In genomic region chrX:1034717-1035116, GRCh38 we compare ENCODE assay signal across 19 cellular contexts.
"Had no signal": no experiment of that assay in that cellular context is flagged by ENCODE, and none has a peak within 500 bp of the region (broad histone marks: within the 10 kb centered on the region; RNA-seq: fewer than 3 reads in every experiment).

No MANE protein-coding gene starts in this region.

- H3K9me3 Mint-ChIP-seq: dendritic cell treated with granulocyte-macrophage colony-stimulating factor and Interleukin-4, amounts not matched to agents 40 ng/mL and 50 ng/mL, for 4 days had no signal

- H3K36me3 Mint-ChIP-seq: immature natural killer cell had no signal

- H3K4me1 Mint-ChIP-seq: endodermal cell, immature natural killer cell had no signal

- H3K36me3 ChIP-seq: colonic mucosa, esophagus muscularis mucosa, gastroesophageal sphincter, heart left ventricle, left lung, lower lobe of right lung had no signal

- H3K27ac Mint-ChIP-seq: dendritic cell treated with granulocyte-macrophage colony-stimulating factor and Interleukin-4, amounts not matched to agents 40 ng/mL and 50 ng/mL, for 4 days; effector memory CD8-positive, alpha-beta T cell; endodermal cell; immature natural killer cell had no signal

- H3K4me3 ChIP-seq: colonic mucosa, esophagus muscularis mucosa, gastroesophageal sphincter, heart left ventricle, hepatocyte, left lung, lower lobe of right lung had no signal

- ATAC-seq: effector memory CD8-positive, alpha-beta T cell; foreskin keratinocyte; gastroesophageal sphincter; heart left ventricle; left cardiac atrium; left lung; left ventricle myocardium superior; lower lobe of right lung had no signal

- H3K27ac ChIP-seq: colonic mucosa, esophagus muscularis mucosa, foreskin keratinocyte, gastroesophageal sphincter, heart left ventricle, hepatocyte, left lung, lower lobe of right lung had no signal

- H3K27me3 Mint-ChIP-seq: dendritic cell treated with granulocyte-macrophage colony-stimulating factor and Interleukin-4, amounts not matched to agents 40 ng/mL and 50 ng/mL, for 4 days; effector memory CD8-positive, alpha-beta T cell had no signal

- H2AFZ ChIP-seq: hepatocyte had no signal

- DNase-seq: colonic mucosa; cortex of kidney; effector CD8-positive, alpha-beta T cell; effector memory CD8-positive, alpha-beta T cell; endodermal cell; foreskin keratinocyte; heart left ventricle; hypothalamus; immature natural killer cell; left cardiac atrium; left lung; left ventricle myocardium superior; lower lobe of right lung; mesenchymal stem cell; midbrain had no signal

- H3K9me3 ChIP-seq: colonic mucosa, lower lobe of right lung had no signal

- H3K79me2 ChIP-seq: hepatocyte had no signal

- H3K27me3 ChIP-seq: colonic mucosa, foreskin keratinocyte, heart left ventricle, hepatocyte, left lung had no signal

- H3K4me1 ChIP-seq: colonic mucosa, esophagus muscularis mucosa, foreskin keratinocyte, gastroesophageal sphincter, heart left ventricle, left lung, lower lobe of right lung had no signal

- H3K4me2 ChIP-seq: hepatocyte had no signal

- H3K4me3 Mint-ChIP-seq: dendritic cell treated with granulocyte-macrophage colony-stimulating factor and Interleukin-4, amounts not matched to agents 40 ng/mL and 50 ng/mL, for 4 days; effector memory CD8-positive, alpha-beta T cell; endodermal cell; immature natural killer cell had no signal
